In the genomic region with DNA sequence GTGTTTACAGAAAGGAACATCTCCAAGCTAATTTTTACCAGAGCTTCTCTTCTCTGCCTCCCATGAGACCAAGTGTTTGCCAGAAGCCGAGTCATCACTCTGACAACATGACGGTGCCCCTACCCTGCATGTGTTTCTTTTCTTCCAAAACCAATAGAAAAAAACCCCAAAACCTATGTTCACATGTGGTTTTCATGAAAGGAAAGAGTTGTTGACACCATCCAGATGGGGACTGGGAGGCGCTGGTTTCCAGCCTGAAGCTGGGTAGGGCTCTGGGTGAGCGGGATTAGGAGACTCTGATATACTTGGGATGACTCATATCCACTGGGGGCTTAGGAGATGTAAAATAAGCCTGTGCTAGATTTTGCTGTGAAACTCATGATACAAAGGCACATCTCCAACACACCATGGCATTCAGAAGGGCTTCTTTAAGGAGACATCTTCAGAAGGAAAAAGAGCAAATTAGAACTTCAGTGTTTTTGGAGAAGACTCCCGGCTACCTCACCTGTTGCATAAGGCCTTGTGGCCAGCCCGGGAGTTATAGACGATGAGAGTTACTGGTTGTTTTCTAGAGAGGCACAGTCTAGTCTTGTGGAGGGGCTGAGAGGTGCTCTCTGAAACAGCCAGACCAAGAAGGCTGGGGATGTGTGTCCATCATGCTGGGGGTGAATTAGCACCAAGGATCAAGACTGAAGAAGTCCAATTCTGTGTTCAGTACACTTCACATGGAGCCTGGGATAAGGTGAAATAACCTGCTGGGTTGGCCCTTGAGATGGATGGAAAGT, we compare ENCODE assay signal across 8 cellular contexts.
A peak's percentile ranks its signal among the peaks of the same experiment; 100 is the strongest.
DNase-seq lines count a peak whose midpoint lies in the region; ATAC-seq lines count a peak whose summit lies in the region.

No MANE protein-coding gene starts in this region.

- DNase-seq in Right ventricle myocardium superior (no peak), cardiac septum (ENCODE audit: low spot score) (no peak), adipocyte (ENCODE audit: low read depth) (peak; percentile 59), stromal cell of bone marrow (ENCODE audit: low read depth) (peak; percentile 88), KBM-7 (no peak), D341Med (ENCODE audit: low spot score) (no peak), G401 (ENCODE audit: low spot score) (no peak)

- H3K36me3 ChIP-seq in adipocyte (ENCODE audit: control insufficient read depth, insufficient read depth, low read length, severe bottlenecking): no peaks in the 10 kb centered on the region

- peaks cover 32% of the 10 kb centered on the region for H3K4me1 ChIP-seq in adipocyte (ENCODE audit: control insufficient read depth, insufficient read depth, low read length)

- in situ Hi-C loops in KBM-7 (cut with MboI; ENCODE audit: low pct_unique_long_range_greater_than_20kb, low sequenced_read_pairs): no loop called here
- in situ Hi-C loops in G401 (cut with HindIII; ENCODE audit: low sequenced_read_pairs): no loop called here

- no peaks in the 10 kb centered on the region for H3K27me3 ChIP-seq in adipocyte (replicated peaks; ENCODE audit: control insufficient read depth, insufficient read depth, low read length)

- ATAC-seq in Right ventricle myocardium superior (ENCODE audit: poor library complexity) (peak; percentile 75), HG02973 (IDR thresholded peaks at IDR 0.05; ENCODE audit: unreplicated experiment) (peak; percentile 25)

- H3K9me3 ChIP-seq in adipocyte (ENCODE audit: control insufficient read depth, low read length): no peaks in the 10 kb centered on the region

- intact Hi-C loops in Right ventricle myocardium superior (cut with DNase I): no loop called here
- intact Hi-C loops in cardiac septum (cut with DNase I): no loop called here

- no peak overlapping the region for H3K9ac ChIP-seq in adipocyte (ENCODE audit: low read length)

- H3K4me3 ChIP-seq in adipocyte (ENCODE audit: low read length): peak overlapping the region; percentile 3

Comparison
In these comparisons a context has a peak if more than half of its experiments do, and no peak if none do; other contexts are left out.
1. DNase-seq: peak in adipocyte (single experiment) and stromal cell of bone marrow (single experiment); none in Right ventricle myocardium superior (single experiment), cardiac septum (single experiment), KBM-7 (single experiment), D341Med (single experiment) and G401 (single experiment).